1 cellular context compared by ENCODE assay signal in the genomic region with DNA sequence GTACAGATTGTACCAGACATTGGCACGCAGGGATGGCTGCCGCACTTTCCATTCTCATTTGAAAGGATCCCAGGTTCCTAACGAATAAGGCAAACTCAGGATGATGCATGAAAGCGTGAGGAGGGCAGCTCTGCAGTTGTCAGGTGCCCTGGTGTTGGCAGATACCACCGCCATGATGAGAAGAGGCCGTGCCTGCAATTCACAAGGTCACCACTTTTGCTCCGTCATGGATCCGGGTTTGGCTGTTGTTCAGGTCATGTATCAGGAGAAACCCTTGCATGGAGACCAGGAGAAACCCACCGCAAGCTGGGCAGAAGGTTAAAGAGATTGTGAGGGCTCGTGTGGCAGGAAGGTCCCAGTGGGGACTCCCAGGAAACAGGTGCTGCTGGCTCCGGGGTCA.
TF ChIP-seq lines count a peak whose summit lies in the region.

No MANE protein-coding gene starts in this region.

TF ChIP-seq in HepG2, 621 proteins besides CTCF, POLR2A, EP300 and RAD21 (continued from another document):
- TF ChIP-seq, protein P1, sequence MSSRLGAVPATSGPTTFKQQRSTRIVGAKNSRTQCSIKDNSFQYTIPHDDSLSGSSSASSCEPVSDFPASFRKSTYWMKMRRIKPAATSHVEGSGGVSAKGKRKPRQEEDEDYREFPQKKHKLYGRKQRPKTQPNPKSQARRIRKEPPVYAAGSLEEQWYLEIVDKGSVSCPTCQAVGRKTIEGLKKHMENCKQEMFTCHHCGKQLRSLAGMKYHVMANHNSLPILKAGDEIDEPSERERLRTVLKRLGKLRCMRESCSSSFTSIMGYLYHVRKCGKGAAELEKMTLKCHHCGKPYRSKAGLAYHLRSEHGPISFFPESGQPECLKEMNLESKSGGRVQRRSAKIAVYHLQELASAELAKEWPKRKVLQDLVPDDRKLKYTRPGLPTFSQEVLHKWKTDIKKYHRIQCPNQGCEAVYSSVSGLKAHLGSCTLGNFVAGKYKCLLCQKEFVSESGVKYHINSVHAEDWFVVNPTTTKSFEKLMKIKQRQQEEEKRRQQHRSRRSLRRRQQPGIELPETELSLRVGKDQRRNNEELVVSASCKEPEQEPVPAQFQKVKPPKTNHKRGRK (CRISPR knock-in tag; IDR thresholded peaks at IDR 0.05): no peak
- no peak for TF ChIP-seq TCF7 (IDR thresholded peaks at IDR 0.05; ENCODE audit: low read depth)
